ENCODE assay signal across 12 cellular contexts in genomic region chr15:70714575-70714974, GRCh38. TPM values are rescaled to one million over a fixed set of nuclear protein-coding genes. Genes with fewer than 3 reads are reported as not detected.
DNase-seq lines count a peak whose midpoint lies in the region; ATAC-seq, FAIRE-seq and TF ChIP-seq lines count a peak whose summit lies in the region.
"Had no signal": no experiment of that assay in that cellular context is flagged by ENCODE, and none has a peak within 500 bp of the region (broad histone marks: within the 10 kb centered on the region; RNA-seq: fewer than 3 reads in every experiment).

No MANE protein-coding gene starts in this region.

- no peaks in the 10 kb centered on the region for H3K9me3 ChIP-seq in right lobe of liver
- no peaks in the 10 kb centered on the region for H3K9me3 ChIP-seq in HepG2 (ENCODE audit: low read length)
- H3K9me3 ChIP-seq in pancreas: no peaks in the 10 kb centered on the region
- H3K9me3 ChIP-seq: vagina had no signal

- no peaks in the 10 kb centered on the region for H3K79me2 ChIP-seq in HepG2 (ENCODE audit: insufficient read depth, low read length)

- BruUV-seq in HepG2 (replicated peaks; lab: Mats Ljungman, UMichigan): no TSS peak

- H3K4me3 ChIP-seq in right lobe of liver: no peak overlapping the region
- no peak overlapping the region for H3K4me3 ChIP-seq in HepG2 (replicated peaks in 1 of 3; ENCODE audit: insufficient read depth in 1 of 3, low read depth in 2 of 3, low read length in 3 of 3)
- no peak overlapping the region for H3K4me3 ChIP-seq in choroid plexus epithelial cell (ENCODE audit: low read depth, low read length)
- no peak overlapping the region for H3K4me3 ChIP-seq in pancreas
- H3K4me3 ChIP-seq: vagina had no signal

- in situ Hi-C loops in HepG2 (cut with HindIII; ENCODE audit: extremely low pct_ligation_motif_present, low pct_unique_long_range_greater_than_20kb): no loop called here

- WGBS in right lobe of liver (ENCODE audit: insufficient coverage, low coverage, low lambda C conversion rate, missing lambda C conversion rate): 10% methylated on average over 2 of the region's 2 CpGs
- WGBS in HepG2 (ENCODE audit: low lambda C conversion rate): 39% methylated on average over 2 of the region's 2 CpGs
- WGBS in pancreas, 2 donors: 4 to 6% methylated on average over 2 of the region's 2 CpGs

- CTCF ChIA-PET in HepG2 (lab: Yijun Ruan, JAX; ENCODE audit: low intra/inter-chr PET ratio, low total read pairs): no interaction called here

- H3K27me3 ChIP-seq in right lobe of liver: no peaks in the 10 kb centered on the region
- H3K27me3 ChIP-seq in HepG2 (ENCODE audit: control insufficient read depth in 1 of 2, insufficient read depth in 2 of 2, low read length in 2 of 2): no peaks in the 10 kb centered on the region; a peak in 1 of 5 replicates
- H3K27me3 ChIP-seq in pancreas: no peaks in the 10 kb centered on the region
- H3K27me3 ChIP-seq: vagina had no signal

- H3K4me1 ChIP-seq in right lobe of liver: peaks cover 0 to 31% (median 12%) of the 10 kb centered on the region in 4 donors
- no peaks in the 10 kb centered on the region for H3K4me1 ChIP-seq in HepG2 (ENCODE audit: insufficient read depth, low read length)
- H3K4me1 ChIP-seq in pancreas: peaks cover 14 to 17% (median 14%) of the 10 kb centered on the region in 3 donors

- ATAC-seq in right lobe of liver: peak; percentile 60 to 64 (median 62)
- no peak for ATAC-seq in HepG2
- ATAC-seq in pancreas: peak in 3 of 4 donors; percentile 40 to 62 (median 62)

- DNase-seq in right lobe of liver: no peak
- no peak for DNase-seq in HepG2 (ENCODE audit: low spot score)
- peak; percentile 61 for DNase-seq in choroid plexus epithelial cell (ENCODE audit: low read depth)
- DNase-seq in pancreas: no peak
- no peak for DNase-seq in DMS153 (lab: John Stamatoyannopoulos, UW)
- DNase-seq in stimulated activated CD4-positive, alpha-beta T cell treated with anti-CD3 and anti-CD28 coated beads, Interleukin-2, amount 100 ng/mL, for 24 hours: no peak
- DNase-seq in cerebellum (ENCODE audit: low spot score): no peak
- DNase-seq in activated T-cell treated with anti-CD3 and anti-CD28 coated beads, Interleukin-2, amount 50 U/mL, for 1 hour: no peak
- DNase-seq: effector CD4-positive, alpha-beta T cell; Karpas-422; NCI-H1930 had no signal

- H3K27ac ChIP-seq in right lobe of liver (peak overlapping the region in 2 of 3 donors; percentile 16 to 28), HepG2 (ENCODE audit: extremely low read length, insufficient read depth, low read length) (no peak overlapping the region), pancreas (peak overlapping the region in 3 of 4 donors; percentile 20 to 61 (median 23))

- H2AFZ ChIP-seq in HepG2 (ENCODE audit: low read length): no peak overlapping the region

- POLR2A ChIA-PET in HepG2 (lab: Yijun Ruan, JAX): no interaction called here

- no peaks in the 10 kb centered on the region for H4K20me1 ChIP-seq in HepG2 (ENCODE audit: insufficient read depth, low read length)

- TF ChIP-seq EP300 in HepG2 (IDR thresholded peaks at IDR 0.05; ENCODE audit: low read depth in 2 of 2, low read length in 2 of 2) (no peak), HepG2 (CRISPR knock-in tag; IDR thresholded peaks at IDR 0.05; ENCODE audit: borderline replicate concordance) (no peak)

- intact Hi-C loops in right lobe of liver (cut with DNase I): no loop called here
- intact Hi-C loops in HepG2 (cut with micrococcal nuclease; ENCODE audit: unreplicated experiment): no loop called here
- intact Hi-C loops in pancreas (cut with DNase I): no loop called here

- no peak for TF ChIP-seq POLR2A in right lobe of liver (IDR thresholded peaks at IDR 0.05)
- TF ChIP-seq POLR2A in HepG2 (IDR thresholded peaks at IDR 0.05; ENCODE audit: insufficient read depth in 1 of 2, low read depth in 2 of 2, low read length in 2 of 2): no peak

- H3K9ac ChIP-seq in HepG2 (ENCODE audit: insufficient read depth, low read depth, low read length): no peak overlapping the region

- H3K36me3 ChIP-seq in right lobe of liver (no peaks in the 10 kb centered on the region), HepG2 (replicated peaks in 1 of 2; ENCODE audit: control insufficient read depth in 1 of 2, insufficient read depth in 2 of 2, low read length in 2 of 2) (no peaks in the 10 kb centered on the region), pancreas (no peaks in the 10 kb centered on the region)
- H3K36me3 ChIP-seq: vagina had no signal

- no peak for FAIRE-seq in HepG2 (lab: Jason Lieb, UNC)
- no peak for FAIRE-seq in pancreas (lab: Jason Lieb, UNC)

- TF ChIP-seq CTCF in right lobe of liver (IDR thresholded peaks at IDR 0.05) (no peak), HepG2 (CRISPR knock-in tag; IDR thresholded peaks at IDR 0.05) (no peak), choroid plexus epithelial cell (conservative IDR thresholded peaks at IDR 0.05; ENCODE audit: low read depth, low read length) (no peak), pancreas (IDR thresholded peaks at IDR 0.05) (no peak)

- TF ChIP-seq RAD21 in HepG2 (CRISPR knock-in tag; IDR thresholded peaks at IDR 0.05): no peak

- H3K4me2 ChIP-seq in HepG2 (ENCODE audit: low read depth, low read length): no peak overlapping the region

TF ChIP-seq in HepG2, 621 proteins besides CTCF, POLR2A, EP300 and RAD21 (continues in another document):
- TF ChIP-seq PCBP1 (IDR thresholded peaks at IDR 0.05; ENCODE audit: borderline replicate concordance, low read depth, low read length) (no peak), ZNF670 (CRISPR knock-in tag; IDR thresholded peaks at IDR 0.05; ENCODE audit: borderline replicate concordance) (no peak), ZFAT (CRISPR knock-in tag; conservative IDR thresholded peaks at IDR 0.05) (no peak), MLX (CRISPR knock-in tag; IDR thresholded peaks at IDR 0.05) (no peak), IRX3 (CRISPR knock-in tag; IDR thresholded peaks at IDR 0.05; ENCODE audit: borderline replicate concordance, low read depth) (no peak), ZFP37 (CRISPR knock-in tag; IDR thresholded peaks at IDR 0.05; ENCODE audit: borderline replicate concordance) (no peak), ZNF543 (CRISPR knock-in tag; IDR thresholded peaks at IDR 0.05) (no peak), ARID2 (CRISPR knock-in tag; IDR thresholded peaks at IDR 0.05; ENCODE audit: borderline replicate concordance) (no peak), SOX6 (IDR thresholded peaks at IDR 0.05) (no peak), SOX6 (CRISPR knock-in tag; IDR thresholded peaks at IDR 0.05) (no peak), ZNF597 (CRISPR knock-in tag; IDR thresholded peaks at IDR 0.05) (no peak), RBM22 (optimal IDR thresholded peaks at IDR 0.05; ENCODE audit: low read length) (no peak), ZNF225 (CRISPR knock-in tag; IDR thresholded peaks at IDR 0.05) (no peak), NFYC (CRISPR knock-in tag; IDR thresholded peaks at IDR 0.05) (no peak)

RNA-seq across cellular contexts. Expression of gene UACA, which starts 48.8 kb away (rescaled TPM):
- total RNA-seq in right lobe of liver (10 to 100 TPM; 10.1 to 22.3 (median 14.4) TPM), HepG2 (2016; rRNA removed; fragmentation: Illumina TruSeq; extraction: Trizol) (17.8 and 22.1 TPM in 2 replicates), pancreas (10 to 100 TPM; 15.4 to 29.5 (median 19.7) TPM), cerebellum (43.5 TPM)
- 14.4 and 18.1 TPM in 2 replicates for total RNA-seq in HepG2 (2016; cell fraction: cytosol; rRNA removed; fragmentation: Illumina TruSeq; extraction: Trizol; ENCODE audit: low read depth)
- 19.7 and 21.3 TPM in 2 replicates for total RNA-seq in HepG2 (2016; cell fraction: insoluble cytoplasmic fraction; rRNA removed; fragmentation: Illumina TruSeq; extraction: Trizol)
- 7.7 and 8.4 TPM in 2 replicates for total RNA-seq in HepG2 (2016; cell fraction: membrane; rRNA removed; fragmentation: Illumina TruSeq; extraction: Trizol)
- total RNA-seq in HepG2 (2016; cell fraction: nucleus; rRNA removed; fragmentation: Illumina TruSeq; extraction: Trizol): 36.5 and 36.9 TPM in 2 replicates
- polyA plus RNA-seq in HepG2 (2011; rRNA removed) (33.5 and 39.2 TPM in 2 replicates), pancreas (10 to 100 TPM; 24.0 to 39.5 TPM)
- polyA plus RNA-seq in HepG2 (2011; cell fraction: cytosol; rRNA removed): 12.5 and 15.3 TPM in 2 replicates
- 35.7 and 38.2 TPM in 2 replicates for polyA plus RNA-seq in HepG2 (2011; cell fraction: nucleus; rRNA removed)
- 27.2 and 36.9 TPM in 2 replicates for polyA plus RNA-seq in HepG2 (2012)
- 0.66 and 0.80 TPM in 2 replicates for polyA plus RNA-seq in HepG2 (2016; cell fraction: cytosol; fragmentation: Illumina TruSeq; extraction: Trizol; ENCODE audit: low read depth)
- 10.1 and 14.0 TPM in 2 replicates for polyA plus RNA-seq in HepG2 (2016; cell fraction: insoluble cytoplasmic fraction; fragmentation: Illumina TruSeq; extraction: Trizol; ENCODE audit: low read depth)
- polyA plus RNA-seq in HepG2 (2016; cell fraction: membrane; fragmentation: Illumina TruSeq; extraction: Trizol; ENCODE audit: low read depth): 2.0 TPM in 2 replicates
- polyA plus RNA-seq in HepG2 (2016; cell fraction: nucleus; fragmentation: Illumina TruSeq; extraction: Trizol; ENCODE audit: insufficient read depth, low read depth): 40.1 and 43.4 TPM in 2 replicates
- 60.8 and 71.4 TPM in 2 replicates for polyA minus RNA-seq in HepG2 (2011; rRNA and poly(A)+ RNA removed; ENCODE audit: low replicate concordance)
- polyA minus RNA-seq in HepG2 (2011; cell fraction: cytosol; rRNA and poly(A)+ RNA removed): 20.9 and 27.9 TPM in 2 replicates
- 93.1 and 97.1 TPM in 2 replicates for polyA minus RNA-seq in HepG2 (2011; cell fraction: nucleus; rRNA and poly(A)+ RNA removed)
